1 cellular context compared by ENCODE assay signal in genomic region chr10:119598397-119598796, GRCh38.
TF ChIP-seq lines count a peak whose summit lies in the region.

No MANE protein-coding gene starts in this region.

TF ChIP-seq in GM12878, 131 proteins besides CTCF, POLR2A, EP300 and RAD21:
- TF ChIP-seq RFX5 (IDR thresholded peaks at IDR 0.05; ENCODE audit: low read depth, low read length) (no peak), TARDBP (IDR thresholded peaks at IDR 0.05; ENCODE audit: borderline replicate concordance) (no peak), CREM (IDR thresholded peaks at IDR 0.05; ENCODE audit: low read depth) (no peak), IKZF1 (conservative IDR thresholded peaks at IDR 0.05) (no peak), CHD4 (IDR thresholded peaks at IDR 0.05) (no peak), MXI1 (IDR thresholded peaks at IDR 0.05; ENCODE audit: low read depth, low read length) (no peak), HCFC1 (IDR thresholded peaks at IDR 0.05; ENCODE audit: low read length) (no peak), PKNOX1 (IDR thresholded peaks at IDR 0.05) (no peak), SREBF1 (IDR thresholded peaks at IDR 0.05; ENCODE audit: low read length) (no peak), ESRRA (IDR thresholded peaks at IDR 0.05; ENCODE audit: low read length) (no peak), NR2F1 (conservative IDR thresholded peaks at IDR 0.05) (no peak), BACH1 (IDR thresholded peaks at IDR 0.05; ENCODE audit: borderline replicate concordance) (no peak)
TF ChIP-seq in GM12878: peak in this region for 0.
